7 cellular contexts compared by ENCODE assay signal in the genomic region with DNA sequence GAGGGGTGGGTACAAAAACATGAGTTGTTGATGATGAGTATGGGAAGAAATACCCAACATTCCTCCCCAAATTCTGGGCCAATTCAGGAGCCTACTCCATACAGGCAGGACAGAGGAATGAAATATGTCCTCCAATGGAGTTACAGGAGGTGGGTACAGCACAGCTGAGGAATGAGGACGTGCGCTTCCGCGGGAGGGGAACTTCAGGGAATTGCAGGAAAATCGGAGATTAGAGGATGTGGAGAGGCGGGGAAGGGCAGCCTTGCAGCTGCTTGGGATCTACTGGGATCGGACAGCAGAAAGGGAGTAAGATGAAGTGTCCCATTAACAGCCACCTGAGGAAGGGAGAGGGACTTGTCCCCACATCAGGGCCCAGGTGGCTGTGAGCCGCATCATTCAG.
"Had no signal": no experiment of that assay in that cellular context is flagged by ENCODE, and none has a peak within 500 bp of the region (broad histone marks: within the 10 kb centered on the region; RNA-seq: fewer than 3 reads in every experiment).

No MANE protein-coding gene starts in this region.

- H3K27me3 ChIP-seq: ascending aorta, ovary, vagina had no signal

- H3K27ac ChIP-seq: ascending aorta, ovary, tibial artery, vagina had no signal

- H3K9me3 ChIP-seq: ascending aorta, ovary, tibial artery, vagina had no signal

- H3K4me3 ChIP-seq: ascending aorta, ovary, tibial artery, vagina had no signal

- H3K36me3 ChIP-seq: ascending aorta, ovary, tibial artery, vagina had no signal

- DNase-seq: activated CD4-positive, alpha-beta T cell treated with anti-CD3 and anti-CD28 coated beads, Interleukin-2, amount 10 ng/mL, durations not matched to agents 7 days and 5 days; activated naive CD8-positive, alpha-beta T cell treated with anti-CD3 and anti-CD28 coated beads, Interleukin-2, amount 50 U/mL, for 24 hours; foreskin melanocyte; ovary; tibial artery had no signal
